Comparison of ENCODE assay signal across 17 cellular contexts in genomic region chr14:35351897-35352273, GRCh38. TPM values are rescaled to one million over a fixed set of nuclear protein-coding genes. Genes with fewer than 3 reads are reported as not detected.
A peak's percentile ranks its signal among the peaks of the same experiment; 100 is the strongest.
DNase-seq lines count a peak whose midpoint lies in the region; ATAC-seq and TF ChIP-seq lines count a peak whose summit lies in the region.
"Had no signal": no experiment of that assay in that cellular context is flagged by ENCODE, and none has a peak within 500 bp of the region (broad histone marks: within the 10 kb centered on the region; RNA-seq: fewer than 3 reads in every experiment).

No MANE protein-coding gene starts in this region.

- no peak for TF ChIP-seq POLR2A in heart left ventricle (IDR thresholded peaks at IDR 0.05)
- no peak for TF ChIP-seq POLR2A in upper lobe of left lung (IDR thresholded peaks at IDR 0.05)

- H4K8ac ChIP-seq in mesendoderm (ENCODE audit: low read depth, low read length) = no peak overlapping the region

- intact Hi-C loops in heart left ventricle (cut with DNase I) = no loop called here
- intact Hi-C loops in left cardiac atrium (cut with DNase I) = no loop called here

- peaks cover 0 to 29% (median 9%) of the 10 kb centered on the region in 12 donors for H3K4me1 ChIP-seq in heart left ventricle
- peaks cover 21% of the 10 kb centered on the region for H3K4me1 ChIP-seq in mesendoderm (ENCODE audit: control insufficient read depth, low read depth, low read length)
- peaks cover 26 to 45% (median 32%) of the 10 kb centered on the region in 4 donors for H3K4me1 ChIP-seq in upper lobe of left lung
- H3K4me1 ChIP-seq: ascending aorta had no signal

- peak overlapping the region; percentile 49 for H3K4ac ChIP-seq in mesendoderm (ENCODE audit: low read depth, low read length)

- H3K27me3 ChIP-seq in heart left ventricle (no peaks in the 10 kb centered on the region), mesendoderm (ENCODE audit: insufficient read depth, low read length, poor library complexity) (no peaks in the 10 kb centered on the region), upper lobe of left lung (no peaks in the 10 kb centered on the region)
- H3K27me3 ChIP-seq: ascending aorta had no signal

- peaks cover 16% of the 10 kb centered on the region for H3K4me1 Mint-ChIP-seq in T-helper 17 cell

- H3K27ac Mint-ChIP-seq in T-helper 17 cell = peak overlapping the region; percentile 57
- H3K27ac Mint-ChIP-seq: WTC11 had no signal

- H2BK15ac ChIP-seq in mesendoderm (replicated peaks; ENCODE audit: low read depth) = no peak overlapping the region

- 46 to 78% (median 62%) methylated on average over 4 of the region's 4 CpGs for WGBS in heart left ventricle, 4 donors
- no CpG with 5 or more reads among the region's 4 CpGs for WGBS in mesendoderm (ENCODE audit: extremely low coverage, insufficient coverage, low lambda C conversion rate)
- 62 to 76% methylated on average over 4 of the region's 4 CpGs for WGBS in upper lobe of left lung, 2 donors

- no peak overlapping the region for H4K5ac ChIP-seq in mesendoderm (ENCODE audit: low read length)

- no peaks in the 10 kb centered on the region for H3K9me3 ChIP-seq in heart left ventricle
- H3K9me3 ChIP-seq in T-helper 17 cell (ENCODE audit: control insufficient read depth, low read length, poor library complexity, severe bottlenecking) = no peaks in the 10 kb centered on the region
- H3K9me3 ChIP-seq in upper lobe of left lung = no peaks in the 10 kb centered on the region
- H3K9me3 ChIP-seq: ascending aorta, prostate gland had no signal

- H3K4me3 ChIP-seq in heart left ventricle = no peak overlapping the region
- no peak overlapping the region for H3K4me3 ChIP-seq in mesendoderm (ENCODE audit: low read length)
- no peak overlapping the region for H3K4me3 ChIP-seq in upper lobe of left lung
- H3K4me3 ChIP-seq: ascending aorta, prostate gland had no signal

- no peak for TF ChIP-seq EP300 in upper lobe of left lung (IDR thresholded peaks at IDR 0.05)

- H2AK5ac ChIP-seq in mesendoderm (ENCODE audit: low read length) = peak overlapping the region; percentile 72

- peak overlapping the region; percentile 0 for H2BK120ac ChIP-seq in mesendoderm (ENCODE audit: low read depth, low read length)

- H3K27ac ChIP-seq in heart left ventricle = peak overlapping the region in 8 of 12 donors; percentile 1 to 68 (median 48)
- peak overlapping the region; percentile 49 for H3K27ac ChIP-seq in mesendoderm (ENCODE audit: low read depth, low read length)
- peak overlapping the region in 3 of 4 donors; percentile 49 to 50 (median 50) for H3K27ac ChIP-seq in upper lobe of left lung
- H3K27ac ChIP-seq: ascending aorta had no signal

- no peak for DNase-seq in heart left ventricle
- no peak for DNase-seq in left cardiac atrium
- no peak for DNase-seq in T-helper 17 cell
- DNase-seq in mesendoderm = peak; percentile 49
- no peak for DNase-seq in upper lobe of left lung
- no peak for DNase-seq in hippocampal formation (lab: John Stamatoyannopoulos, UW)
- no peak for DNase-seq in kidney glomerular epithelial cell (lab: John Stamatoyannopoulos, UW)
- DNase-seq: activated gamma-delta T cell treated with Interleukin-2 at 50 U/mL for 16 hours; EL; left colon; NCI-H187 treated with DMSO at 0.1 percent for 48 hours; NCI-H446 treated with DMSO at 0.1 percent for 48 hours; stimulated activated naive CD4-positive, alpha-beta T cell had no signal

- H3K56ac ChIP-seq in mesendoderm (ENCODE audit: low read length) = peak overlapping the region; percentile 83

- ATAC-seq in heart left ventricle = peak in 1 of 4 donors; percentile 35
- ATAC-seq in left cardiac atrium = no peak
- no peak for ATAC-seq in T-helper 17 cell
- no peak for ATAC-seq in upper lobe of left lung (ENCODE audit: low FRiP score in 2 of 2)
- no peak for ATAC-seq in GM18907 (IDR thresholded peaks at IDR 0.05; ENCODE audit: unreplicated experiment)
- ATAC-seq: left colon had no signal

- H3K9ac ChIP-seq in mesendoderm (ENCODE audit: low read length) = peak overlapping the region; percentile 12

- no peaks in the 10 kb centered on the region for H3K36me3 Mint-ChIP-seq in T-helper 17 cell (ENCODE audit: low read depth)
- H3K36me3 Mint-ChIP-seq: WTC11 had no signal

- no peaks in the 10 kb centered on the region for H3K79me2 ChIP-seq in mesendoderm (ENCODE audit: control insufficient read depth, insufficient read depth, low read length)

- H3K18ac ChIP-seq in mesendoderm (ENCODE audit: low read length) = peak overlapping the region; percentile 72

- H3K36me3 ChIP-seq in heart left ventricle (no peaks in the 10 kb centered on the region), mesendoderm (ENCODE audit: control insufficient read depth, insufficient read depth, low read length) (no peaks in the 10 kb centered on the region), upper lobe of left lung (no peaks in the 10 kb centered on the region)
- H3K36me3 ChIP-seq: ascending aorta, prostate gland had no signal

- H3K4me2 ChIP-seq in mesendoderm (ENCODE audit: low read length) = no peak overlapping the region

- peak overlapping the region; percentile 36 for H2BK5ac ChIP-seq in mesendoderm (ENCODE audit: low read length)

- no peaks in the 10 kb centered on the region for H3K79me1 ChIP-seq in mesendoderm (ENCODE audit: low read length)

- no peaks in the 10 kb centered on the region for H3K27me3 Mint-ChIP-seq in T-helper 17 cell

- H3K4me3 Mint-ChIP-seq in T-helper 17 cell = no peak overlapping the region
- H3K4me3 Mint-ChIP-seq: WTC11 had no signal

- no peak overlapping the region for H3K23ac ChIP-seq in mesendoderm (ENCODE audit: low read length)

- TF ChIP-seq CTCF in heart left ventricle (IDR thresholded peaks at IDR 0.05) (no peak), upper lobe of left lung (IDR thresholded peaks at IDR 0.05) (no peak)

RNA-seq across cellular contexts. Expression of gene NFKBIA, which starts 52.7 kb away (rescaled TPM):
- total RNA-seq in heart left ventricle = 100 to 1,000 TPM in 3 of 9 donors, 10 to 100 TPM in 6; 42.7 to 193 (median 68.5) TPM
- 10 to 100 TPM; 53.9 to 64.3 TPM for polyA plus RNA-seq in heart left ventricle
- total RNA-seq in left cardiac atrium = 100 to 1,000 TPM in 1 of 2 donors, 10 to 100 TPM in 1; 99.0 to 103 TPM
- 1,000 to 10,000 TPM; 1,744 to 1,805 TPM for total RNA-seq in T-helper 17 cell
- 49.3 TPM for polyA plus RNA-seq in mesendoderm (2013, experiment 1 of 2)
- 45.6 TPM for polyA plus RNA-seq in mesendoderm (2013, experiment 2 of 2)
- total RNA-seq in upper lobe of left lung = 100 to 1,000 TPM; 292 to 944 (median 610) TPM

RNA-seq across cellular contexts. Expression of gene PSMA6, which starts 59.7 kb away (rescaled TPM):
- total RNA-seq in heart left ventricle (100 to 1,000 TPM; 146 to 230 (median 176) TPM), left cardiac atrium (100 to 1,000 TPM; 131 to 165 TPM), T-helper 17 cell (100 to 1,000 TPM; 115 to 117 TPM), upper lobe of left lung (100 to 1,000 TPM in 4 of 6 donors, 10 to 100 TPM in 2; 63.9 to 213 (median 162) TPM)
- 100 to 1,000 TPM; 123 to 293 TPM for polyA plus RNA-seq in heart left ventricle
- polyA plus RNA-seq in mesendoderm (2013, experiment 1 of 2) = 410 TPM
- 407 TPM for polyA plus RNA-seq in mesendoderm (2013, experiment 2 of 2)
